In genomic region chr3:39099242-39099641, GRCh38 we compare ENCODE assay signal across 31 cellular contexts. TPM values are rescaled to one million over a fixed set of nuclear protein-coding genes. Genes with fewer than 3 reads are reported as not detected.
"Had no signal": no experiment of that assay in that cellular context is flagged by ENCODE, and none has a peak within 500 bp of the region (broad histone marks: within the 10 kb centered on the region; RNA-seq: fewer than 3 reads in every experiment).

No MANE protein-coding gene starts in this region.

- H3K9me3 ChIP-seq: adrenal gland, body of pancreas, esophagus squamous epithelium, gastroesophageal sphincter, heart right ventricle had no signal

- H3K27me3 ChIP-seq: adrenal gland, body of pancreas, esophagus squamous epithelium, gastroesophageal sphincter, heart right ventricle had no signal

- H3K9me3 Mint-ChIP-seq: activated CD4-positive, alpha-beta memory T cell treated with anti-CD3 and anti-CD28 coated beads, Interleukin-2, amount 10 ng/mL, durations not matched to agents 7 days and 5 days; activated CD4-positive, alpha-beta T cell treated with anti-CD3 and anti-CD28 coated beads, Interleukin-2, amount 10 ng/mL, durations not matched to agents 7 days and 5 days; activated naive CD4-positive, alpha-beta T cell treated with anti-CD3 and anti-CD28 coated beads, Interleukin-2, amount 50 U/mL, for 24 hours; activated naive CD8-positive, alpha-beta T cell treated with anti-CD3 and anti-CD28 coated beads for 36 hours; activated naive CD8-positive, alpha-beta T cell treated with anti-CD3 and anti-CD28 coated beads, Interleukin-2, amount 50 U/mL, for 24 hours; effector memory CD8-positive, alpha-beta T cell; WTC11 had no signal

- H3K4me3 ChIP-seq: adrenal gland, body of pancreas, esophagus squamous epithelium, gastroesophageal sphincter, heart right ventricle had no signal

- FAIRE-seq: colon had no signal

- H3K27ac ChIP-seq: adrenal gland, esophagus squamous epithelium, VCaP had no signal

- H3K27me3 Mint-ChIP-seq: activated CD4-positive, alpha-beta memory T cell treated with anti-CD3 and anti-CD28 coated beads, Interleukin-2, amount 10 ng/mL, durations not matched to agents 7 days and 5 days; activated CD4-positive, alpha-beta T cell treated with anti-CD3 and anti-CD28 coated beads, Interleukin-2, amount 10 ng/mL, durations not matched to agents 7 days and 5 days; activated naive CD4-positive, alpha-beta T cell treated with anti-CD3 and anti-CD28 coated beads, Interleukin-2, amount 50 U/mL, for 24 hours; activated naive CD8-positive, alpha-beta T cell treated with anti-CD3 and anti-CD28 coated beads for 36 hours; activated naive CD8-positive, alpha-beta T cell treated with anti-CD3 and anti-CD28 coated beads, Interleukin-2, amount 50 U/mL, for 24 hours; effector memory CD8-positive, alpha-beta T cell had no signal

- H3K27ac Mint-ChIP-seq: activated CD4-positive, alpha-beta memory T cell treated with anti-CD3 and anti-CD28 coated beads, Interleukin-2, amount 10 ng/mL, durations not matched to agents 7 days and 5 days; activated CD4-positive, alpha-beta T cell treated with anti-CD3 and anti-CD28 coated beads, Interleukin-2, amount 10 ng/mL, durations not matched to agents 7 days and 5 days; activated naive CD4-positive, alpha-beta T cell treated with anti-CD3 and anti-CD28 coated beads, Interleukin-2, amount 50 U/mL, for 24 hours; activated naive CD8-positive, alpha-beta T cell treated with anti-CD3 and anti-CD28 coated beads for 36 hours; activated naive CD8-positive, alpha-beta T cell treated with anti-CD3 and anti-CD28 coated beads, Interleukin-2, amount 50 U/mL, for 24 hours; WTC11 had no signal

- ATAC-seq: activated naive CD8-positive, alpha-beta T cell treated with anti-CD3 and anti-CD28 coated beads, Interleukin-2, amount 50 U/mL, for 24 hours; body of pancreas; effector memory CD8-positive, alpha-beta T cell; gastroesophageal sphincter; heart right ventricle; WTC11 had no signal

- H3K4me1 Mint-ChIP-seq: WTC11 had no signal

- DNase-seq: activated CD4-positive, alpha-beta memory T cell treated with anti-CD3 and anti-CD28 coated beads, Interleukin-2, amount 10 ng/mL, durations not matched to agents 7 days and 5 days; activated CD4-positive, alpha-beta T cell treated with anti-CD3 and anti-CD28 coated beads for 1 hour; activated CD4-positive, alpha-beta T cell treated with anti-CD3 and anti-CD28 coated beads for 4 hours; activated CD4-positive, alpha-beta T cell treated with anti-CD3 and anti-CD28 coated beads, Interleukin-2, amount 50 U/mL, for 4 hours; activated effector memory CD4-positive, alpha-beta T cell treated with Interleukin-2 at 50 U/mL for 16 hours; activated gamma-delta T cell treated with Interleukin-2 at 50 U/mL for 16 hours; activated naive CD4-positive, alpha-beta T cell treated with Interleukin-2 at 50 U/mL for 16 hours; activated naive CD8-positive, alpha-beta T cell treated with anti-CD3 and anti-CD28 coated beads for 36 hours; activated naive CD8-positive, alpha-beta T cell treated with anti-CD3 and anti-CD28 coated beads, Interleukin-2, amount 50 U/mL, for 24 hours; activated T-cell treated with anti-CD3 and anti-CD28 coated beads, Interleukin-2, amount 50 U/mL, for 48 hours; amygdala; aorta; body of pancreas; caudate nucleus; cortex of kidney; dermis blood vessel endothelial cell; effector CD4-positive, alpha-beta T cell; effector memory CD8-positive, alpha-beta T cell; erythroblast; esophagus squamous epithelium; foreskin melanocyte; heart right ventricle; T-helper 1 cell; T-helper 2 cell had no signal

- H3K36me3 Mint-ChIP-seq: activated naive CD4-positive, alpha-beta T cell treated with anti-CD3 and anti-CD28 coated beads, Interleukin-2, amount 50 U/mL, for 24 hours; activated naive CD8-positive, alpha-beta T cell treated with anti-CD3 and anti-CD28 coated beads for 36 hours had no signal

- H3K4me1 ChIP-seq: adrenal gland had no signal

- H3K4me3 Mint-ChIP-seq: activated CD4-positive, alpha-beta memory T cell treated with anti-CD3 and anti-CD28 coated beads, Interleukin-2, amount 10 ng/mL, durations not matched to agents 7 days and 5 days; activated CD4-positive, alpha-beta T cell treated with anti-CD3 and anti-CD28 coated beads, Interleukin-2, amount 10 ng/mL, durations not matched to agents 7 days and 5 days; activated naive CD4-positive, alpha-beta T cell treated with anti-CD3 and anti-CD28 coated beads, Interleukin-2, amount 50 U/mL, for 24 hours; activated naive CD8-positive, alpha-beta T cell treated with anti-CD3 and anti-CD28 coated beads for 36 hours; activated naive CD8-positive, alpha-beta T cell treated with anti-CD3 and anti-CD28 coated beads, Interleukin-2, amount 50 U/mL, for 24 hours; effector memory CD8-positive, alpha-beta T cell; WTC11 had no signal

RNA-seq across cellular contexts. Expression of gene SCN11A, which starts 47.5 kb away (rescaled TPM):
- total RNA-seq: activated CD4-positive, alpha-beta memory T cell treated with anti-CD3 and anti-CD28 coated beads, Interleukin-2, amount 10 ng/mL, durations not matched to agents 7 days and 5 days had no signal
- polyA plus RNA-seq: aorta had no signal
